11 cellular contexts compared by ENCODE assay signal in genomic region chr3:37768107-37768809, GRCh38.
DNase-seq lines count a peak whose midpoint lies in the region; ATAC-seq and TF ChIP-seq lines count a peak whose summit lies in the region.
"Had no signal": no experiment of that assay in that cellular context is flagged by ENCODE, and none has a peak within 500 bp of the region (broad histone marks: within the 10 kb centered on the region; RNA-seq: fewer than 3 reads in every experiment).

No MANE protein-coding gene starts in this region.

- H4K20me1 ChIP-seq in SK-N-SH (ENCODE audit: insufficient read depth) (no peaks in the 10 kb centered on the region), OCI-LY3 (ENCODE audit: insufficient read depth, low read length) (no peaks in the 10 kb centered on the region)

- no peak for TF ChIP-seq CTCF in SK-N-SH (IDR thresholded peaks at IDR 0.05)
- TF ChIP-seq CTCF in OCI-LY3 (IDR thresholded peaks at IDR 0.05; ENCODE audit: low read depth, low read length) = no peak
- TF ChIP-seq CTCF in left ventricle myocardium inferior (IDR thresholded peaks at IDR 0.05; ENCODE audit: borderline replicate concordance) = no peak
- no peak for TF ChIP-seq CTCF in thyroid gland (IDR thresholded peaks at IDR 0.05)

- peaks cover 20% of the 10 kb centered on the region; the same call in 1 of the 2 replicates for H3K27me3 ChIP-seq in SK-N-SH (ENCODE audit: insufficient read depth)
- peaks cover 5% of the 10 kb centered on the region; the same call in 1 of the 2 replicates for H3K27me3 ChIP-seq in OCI-LY3 (ENCODE audit: low read depth, low read length)
- no peaks in the 10 kb centered on the region for H3K27me3 ChIP-seq in left ventricle myocardium inferior (ENCODE audit: low read depth)
- H3K27me3 ChIP-seq in thyroid gland = no peaks in the 10 kb centered on the region

- TF ChIP-seq POLR2A in thyroid gland (IDR thresholded peaks at IDR 0.05) = peak in 1 of 2 donors; percentile 25

- intact Hi-C loops in left ventricle myocardium inferior (cut with micrococcal nuclease) (no loop called here), thyroid gland (cut with DNase I) (no loop called here), sciatic nerve (cut with DNase I) (no loop called here)

- H3K36me3 ChIP-seq in SK-N-SH (replicated peaks in 1 of 2; ENCODE audit: control insufficient read depth in 1 of 2, insufficient read depth in 2 of 2, low read length in 1 of 2) (no peaks in the 10 kb centered on the region), OCI-LY3 (replicated peaks; ENCODE audit: low read depth, low read length) (no peaks in the 10 kb centered on the region), left ventricle myocardium inferior (no peaks in the 10 kb centered on the region), thyroid gland (no peaks in the 10 kb centered on the region)

- no peak overlapping the region for H2AFZ ChIP-seq in SK-N-SH (ENCODE audit: low read depth)
- no peak overlapping the region for H2AFZ ChIP-seq in OCI-LY3 (ENCODE audit: low read depth, low read length)

- H3F3A ChIP-seq in SK-N-SH (replicated peaks; ENCODE audit: insufficient read depth) = no peaks in the 10 kb centered on the region

- H3K9ac ChIP-seq in SK-N-SH (no peak overlapping the region), OCI-LY3 (ENCODE audit: low read length) (no peak overlapping the region)

- H3K4me2 ChIP-seq in SK-N-SH (no peak overlapping the region), OCI-LY3 (ENCODE audit: low read length) (peak overlapping the region; percentile 25; the same call in 1 of the 2 replicates)

- DNase-seq in SK-N-SH (no peak), left ventricle myocardium inferior (no peak), thyroid gland (peak; percentile 43 to 49), sciatic nerve (ENCODE audit: low spot score) (no peak), GM19238 (ENCODE audit: insufficient read length, low spot score) (no peak)
- DNase-seq: activated CD4-positive, alpha-beta T cell treated with anti-CD3 and anti-CD28 coated beads for 4 hours; activated naive CD4-positive, alpha-beta T cell treated with anti-CD3 and anti-CD28 coated beads, Interleukin-2, amount 10 ng/mL, durations not matched to agents 7 days and 5 days had no signal

- H3K4me1 ChIP-seq in SK-N-SH (ENCODE audit: control insufficient read depth in 1 of 2, insufficient read depth in 2 of 2, low read depth in 1 of 2, low read length in 1 of 2) = peaks cover 0 to 72% of the 10 kb centered on the region in 2 experiments; a peak in 2 of 4 replicates
- H3K4me1 ChIP-seq in OCI-LY3 (ENCODE audit: low read length) = peaks cover 36% of the 10 kb centered on the region
- peaks cover 99% of the 10 kb centered on the region for H3K4me1 ChIP-seq in left ventricle myocardium inferior
- H3K4me1 ChIP-seq in thyroid gland = peaks cover 63 to 85% of the 10 kb centered on the region in 2 donors

- no peak for TF ChIP-seq EP300 in SK-N-SH (IDR thresholded peaks at IDR 0.05; ENCODE audit: borderline replicate concordance in 1 of 2, low read depth in 1 of 2, low read length in 1 of 2)

- H3K79me2 ChIP-seq in SK-N-SH (ENCODE audit: insufficient read depth) = no peaks in the 10 kb centered on the region
- no peaks in the 10 kb centered on the region for H3K79me2 ChIP-seq in OCI-LY3 (ENCODE audit: low read length)

- CTCF ChIA-PET in SK-N-SH (lab: Yijun Ruan, JAX) = interaction anchor here (0.7 to 1.2 kb wide), 4 partner anchors 10 to 27 kb away, joined by 3 to 4 read pairs (median 4); no protein-coding TSS in a partner anchor

- no peak overlapping the region for H3K4me3 ChIP-seq in SK-N-SH (ENCODE audit: low read depth in 2 of 2, low read length in 1 of 2)
- no peak overlapping the region for H3K4me3 ChIP-seq in OCI-LY3 (ENCODE audit: low read length)
- H3K4me3 ChIP-seq in left ventricle myocardium inferior = no peak overlapping the region
- H3K4me3 ChIP-seq in thyroid gland (replicated peaks in 1 of 3) = no peak overlapping the region

- WGBS in SK-N-SH (ENCODE audit: low lambda C conversion rate) = 61% methylated on average over 8 of the region's 8 CpGs
- whole genome bisulfite sequencing in thyroid gland, 2 donors = 31 to 33% methylated on average over 8 of the region's 8 CpGs

- POLR2A ChIA-PET in SK-N-SH (lab: Yijun Ruan, JAX) = interaction anchor here (0.6 kb wide), 1 partner anchor 316 kb away, joined by 4 read pairs; no protein-coding TSS in a partner anchor

- H3K9me2 ChIP-seq in SK-N-SH = no peaks in the 10 kb centered on the region

- peak overlapping the region in 1 of 2 experiments; percentile 99; a peak in 1 of 4 replicates for H3K27ac ChIP-seq in SK-N-SH (ENCODE audit: low read depth in 2 of 2, low read length in 1 of 2)
- H3K27ac ChIP-seq in OCI-LY3 (ENCODE audit: low read length) = no peak overlapping the region
- H3K27ac ChIP-seq in left ventricle myocardium inferior (replicated peaks) = peak overlapping the region; percentile 93
- H3K27ac ChIP-seq in thyroid gland = peak overlapping the region; percentile 74 to 88 (median 76)

- no peak for TF ChIP-seq RAD21 in SK-N-SH (IDR thresholded peaks at IDR 0.05; ENCODE audit: low read length)

- peak; percentile 15; the same call in 2 of the 3 replicates for ATAC-seq in SK-N-SH treated with all-trans-retinoic acid at 6 μM for 48 hours
- no peak for ATAC-seq in sciatic nerve
- no peak for ATAC-seq in GM18861 (IDR thresholded peaks at IDR 0.05; ENCODE audit: unreplicated experiment)
- ATAC-seq: left lobe of liver had no signal

- H3K9me3 ChIP-seq in SK-N-SH = no peaks in the 10 kb centered on the region
- H3K9me3 ChIP-seq in OCI-LY3 (ENCODE audit: insufficient read depth, low read length) = no peaks in the 10 kb centered on the region
- no peaks in the 10 kb centered on the region for H3K9me3 ChIP-seq in left ventricle myocardium inferior (replicated peaks)
- H3K9me3 ChIP-seq in thyroid gland = no peaks in the 10 kb centered on the region

TF ChIP-seq in SK-N-SH treated with all-trans-retinoic acid at 6 μM for 48 hours, 23 proteins besides CTCF, POLR2A, EP300 and RAD21 (continues in another document):
- TF ChIP-seq ZFP3 (CRISPR knock-in tag; IDR thresholded peaks at IDR 0.05) (no peak), ZNF70 (CRISPR knock-in tag; IDR thresholded peaks at IDR 0.05) (no peak), TSHZ2 (CRISPR knock-in tag; IDR thresholded peaks at IDR 0.05) (no peak)

TF ChIP-seq in SK-N-SH, 30 proteins besides CTCF, POLR2A, EP300 and RAD21:
- no peak for TF ChIP-seq FOXM1 (IDR thresholded peaks at IDR 0.05; ENCODE audit: low read depth)
- no peak for TF ChIP-seq RXRA (IDR thresholded peaks at IDR 0.05; ENCODE audit: borderline replicate concordance, low read depth)
- TF ChIP-seq SMC3 (IDR thresholded peaks at IDR 0.05; ENCODE audit: low read depth, low read length) = no peak
- no peak for TF ChIP-seq ZBTB33 (IDR thresholded peaks at IDR 0.05; ENCODE audit: borderline replicate concordance, low read depth)
- no peak for TF ChIP-seq GABPA (IDR thresholded peaks at IDR 0.05; ENCODE audit: low read depth)
- no peak for TF ChIP-seq SIN3A (IDR thresholded peaks at IDR 0.05; ENCODE audit: borderline replicate concordance, low read depth, low read length)
- no peak for TF ChIP-seq TAF1 (IDR thresholded peaks at IDR 0.05; ENCODE audit: borderline replicate concordance, low read depth, low read length)
- no peak for TF ChIP-seq MAX (IDR thresholded peaks at IDR 0.05; ENCODE audit: low read depth)

Comparison
In these comparisons a context has a peak if more than half of its experiments do, and no peak if none do; other contexts are left out.
1. DNase-seq: peak in thyroid gland (2 of 2); none in SK-N-SH (single experiment), left ventricle myocardium inferior (single experiment), sciatic nerve (single experiment) and GM19238 (single experiment).